Comparison of ENCODE assay signal across 8 cellular contexts in the genomic region with DNA sequence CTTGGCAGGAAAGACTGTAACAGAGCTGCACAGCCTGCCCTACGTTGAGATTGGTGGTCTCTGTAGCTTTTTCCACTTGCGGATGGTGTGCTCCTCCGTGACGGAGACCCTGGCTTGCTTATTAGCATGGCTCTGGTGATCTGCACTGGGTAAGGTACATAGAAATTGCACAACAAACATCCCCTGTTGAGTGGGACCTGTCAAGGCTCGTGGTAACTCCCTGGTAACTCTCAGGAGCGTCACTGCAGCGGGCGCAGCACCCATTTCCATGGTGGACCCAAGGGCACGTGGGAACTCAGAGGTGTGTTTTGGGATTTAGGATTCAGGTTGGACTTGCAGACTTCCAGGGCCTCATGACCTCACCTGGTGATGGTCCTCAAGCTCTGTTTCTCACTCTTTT. TPM values are rescaled to one million over a fixed set of nuclear protein-coding genes. Genes with fewer than 3 reads are reported as not detected.
DNase-seq lines count a peak whose midpoint lies in the region; ATAC-seq and TF ChIP-seq lines count a peak whose summit lies in the region.

No MANE protein-coding gene starts in this region.

- CTCF ChIA-PET in activated naive CD4-positive, alpha-beta T cell treated with anti-CD3 and anti-CD28 coated beads for 36 hours (lab: Charles Lee): interaction anchor here (1.3 kb wide), 1 partner anchor 139 kb away, joined by 5 read pairs; no protein-coding TSS in a partner anchor

- H3K4me1 ChIP-seq in right lobe of liver (peaks cover 0 to 7% (median 3%) of the 10 kb centered on the region in 4 donors), tibial artery (peaks cover 0 to 26% (median 11%) of the 10 kb centered on the region in 4 donors)

- intact Hi-C loops in activated naive CD4-positive, alpha-beta T cell treated with anti-CD3 and anti-CD28 coated beads for 36 hours (cut with micrococcal nuclease): no loop called here
- intact Hi-C loops in right lobe of liver (cut with DNase I) (no loop called here), tibial artery (cut with DNase I; ENCODE audit: low total_unique reads) (loop anchor here (2.0 kb wide), 1 partner anchor 33 kb away; the partner anchor contains the start of gene PER2)

- H3K4me3 ChIP-seq in right lobe of liver (peak overlapping the region; percentile 67 to 94 (median 83)), tibial artery (peak overlapping the region; percentile 79 to 92)

- TF ChIP-seq POLR2A in right lobe of liver (IDR thresholded peaks at IDR 0.05): no peak

- H3K4me1 Mint-ChIP-seq in activated naive CD4-positive, alpha-beta T cell treated with anti-CD3 and anti-CD28 coated beads for 36 hours (ENCODE audit: low read depth): peaks cover 22% of the 10 kb centered on the region
- peaks cover 10% of the 10 kb centered on the region for H3K4me1 Mint-ChIP-seq in activated naive CD8-positive, alpha-beta T cell treated with anti-CD3 and anti-CD28 coated beads, Interleukin-2, amount 50 U/mL, for 24 hours

- peaks cover 2% of the 10 kb centered on the region for H3K36me3 Mint-ChIP-seq in activated naive CD4-positive, alpha-beta T cell treated with anti-CD3 and anti-CD28 coated beads for 36 hours (ENCODE audit: low read depth)
- H3K36me3 Mint-ChIP-seq in activated naive CD8-positive, alpha-beta T cell treated with anti-CD3 and anti-CD28 coated beads, Interleukin-2, amount 50 U/mL, for 24 hours (ENCODE audit: low read depth): no peaks in the 10 kb centered on the region

- ATAC-seq in activated naive CD8-positive, alpha-beta T cell treated with anti-CD3 and anti-CD28 coated beads, Interleukin-2, amount 50 U/mL, for 24 hours: no peak
- no peak for ATAC-seq in right lobe of liver
- no peak for ATAC-seq in GM18498 (IDR thresholded peaks at IDR 0.05; ENCODE audit: unreplicated experiment)

- H3K9me3 ChIP-seq in right lobe of liver (no peaks in the 10 kb centered on the region), tibial artery (no peaks in the 10 kb centered on the region)

- H3K36me3 ChIP-seq in right lobe of liver: peaks cover 0 to 6% (median 0%) of the 10 kb centered on the region in 4 donors
- H3K36me3 ChIP-seq in tibial artery: peaks cover 0 to 26% (median 8%) of the 10 kb centered on the region in 3 donors

- TF ChIP-seq CTCF in right lobe of liver (IDR thresholded peaks at IDR 0.05): no peak
- no peak for TF ChIP-seq CTCF in tibial artery (IDR thresholded peaks at IDR 0.05)

- no peak overlapping the region for H3K27ac ChIP-seq in right lobe of liver
- peak overlapping the region in 1 of 2 donors; percentile 61 for H3K27ac ChIP-seq in tibial artery

- H3K27me3 ChIP-seq in right lobe of liver (no peaks in the 10 kb centered on the region), tibial artery (no peaks in the 10 kb centered on the region)

- 20% methylated on average over 3 of the region's 9 CpGs for WGBS in right lobe of liver (ENCODE audit: insufficient coverage, low coverage, low lambda C conversion rate, missing lambda C conversion rate)

- no peaks in the 10 kb centered on the region for H3K27me3 Mint-ChIP-seq in activated naive CD4-positive, alpha-beta T cell treated with anti-CD3 and anti-CD28 coated beads for 36 hours (ENCODE audit: low read depth)
- H3K27me3 Mint-ChIP-seq in activated naive CD8-positive, alpha-beta T cell treated with anti-CD3 and anti-CD28 coated beads, Interleukin-2, amount 50 U/mL, for 24 hours: no peaks in the 10 kb centered on the region

- H3K4me3 Mint-ChIP-seq in activated naive CD4-positive, alpha-beta T cell treated with anti-CD3 and anti-CD28 coated beads for 36 hours: peak overlapping the region; percentile 73
- peak overlapping the region; percentile 77 for H3K4me3 Mint-ChIP-seq in activated naive CD8-positive, alpha-beta T cell treated with anti-CD3 and anti-CD28 coated beads, Interleukin-2, amount 50 U/mL, for 24 hours

- no peaks in the 10 kb centered on the region for H3K9me3 Mint-ChIP-seq in activated naive CD4-positive, alpha-beta T cell treated with anti-CD3 and anti-CD28 coated beads for 36 hours
- no peaks in the 10 kb centered on the region for H3K9me3 Mint-ChIP-seq in activated naive CD8-positive, alpha-beta T cell treated with anti-CD3 and anti-CD28 coated beads, Interleukin-2, amount 50 U/mL, for 24 hours

- H3K27ac Mint-ChIP-seq in activated naive CD4-positive, alpha-beta T cell treated with anti-CD3 and anti-CD28 coated beads for 36 hours: no peak overlapping the region
- no peak overlapping the region for H3K27ac Mint-ChIP-seq in activated naive CD8-positive, alpha-beta T cell treated with anti-CD3 and anti-CD28 coated beads, Interleukin-2, amount 50 U/mL, for 24 hours

- DNase-seq in activated naive CD4-positive, alpha-beta T cell treated with anti-CD3 and anti-CD28 coated beads for 36 hours: no peak
- DNase-seq in activated naive CD4-positive, alpha-beta T cell treated with anti-CD3 and anti-CD28 coated beads, Interleukin-2, amount 50 U/mL, for 16 hours: no peak
- no peak for DNase-seq in activated naive CD8-positive, alpha-beta T cell treated with anti-CD3 and anti-CD28 coated beads, Interleukin-2, amount 50 U/mL, for 24 hours
- no peak for DNase-seq in right lobe of liver
- no peak for DNase-seq in tibial artery
- DNase-seq in NCI-H2107 (lab: John Stamatoyannopoulos, UW): no peak
- no peak for DNase-seq in AG08395 (ENCODE audit: low spot score)

RNA-seq across cellular contexts. Expression of gene TRAF3IP1, which starts 1.1 kb away (rescaled TPM):
- total RNA-seq in activated naive CD4-positive, alpha-beta T cell treated with anti-CD3 and anti-CD28 coated beads for 36 hours: 1 to 10 TPM; 3.6 to 6.1 TPM
- 10 to 100 TPM in 2 of 6 experiments, 1 to 10 TPM in 4; 4.6 to 12.0 (median 8.3) TPM for total RNA-seq in right lobe of liver

RNA-seq across cellular contexts. Expression of gene PER2, which starts 33.1 kb away (rescaled TPM):
- 1 to 10 TPM; 7.1 to 7.8 TPM for total RNA-seq in activated naive CD4-positive, alpha-beta T cell treated with anti-CD3 and anti-CD28 coated beads for 36 hours
- total RNA-seq in right lobe of liver: 10 to 100 TPM in 1 of 6 experiments, 1 to 10 TPM in 5; 4.5 to 12.5 (median 6.1) TPM
